ENCODE assay signal across 23 cellular contexts in the genomic region with DNA sequence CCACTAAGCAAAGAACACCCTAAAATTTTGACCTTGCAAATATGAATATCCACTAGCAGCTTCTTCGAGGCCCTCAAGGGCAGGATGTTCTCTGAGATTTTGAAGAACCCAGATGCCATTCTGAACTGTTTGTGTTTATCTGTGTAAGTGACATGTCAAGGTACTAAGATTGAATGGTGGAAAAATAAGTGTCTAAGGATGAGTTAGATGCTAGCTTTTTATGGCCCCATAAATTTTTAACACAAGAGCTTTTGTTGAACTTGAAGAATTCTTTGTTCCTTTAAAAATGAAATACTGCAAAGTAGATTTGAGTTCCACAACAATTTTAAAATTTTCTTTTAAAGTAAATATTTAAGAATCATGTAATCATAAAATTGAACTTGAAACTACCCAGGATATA.
"Had no signal": no experiment of that assay in that cellular context is flagged by ENCODE, and none has a peak within 500 bp of the region (broad histone marks: within the 10 kb centered on the region; RNA-seq: fewer than 3 reads in every experiment).

No MANE protein-coding gene starts in this region.

- DNase-seq: nephron progenitor cell; nucleus accumbens; pancreas; retina; right cardiac atrium; right lobe of liver; sigmoid colon; small intestine; stimulated activated CD4-positive, alpha-beta T cell treated with anti-CD3 and anti-CD28 coated beads, Interleukin-15, amount 100 ng/mL, for 24 hours; stimulated activated CD4-positive, alpha-beta T cell treated with anti-CD3 and anti-CD28 coated beads, Interleukin-2, amount 100 ng/mL, for 24 hours; stimulated activated CD4-positive, alpha-beta T cell treated with anti-CD3 and anti-CD28 coated beads, Interleukin-2, amount 100 ng/mL, for 48 hours; stimulated activated CD4-positive, alpha-beta T cell treated with anti-CD3 and anti-CD28 coated beads, Interleukin-4, amount 100 ng/mL, for 24 hours; stimulated activated naive B cell treated with anti-CD40 and anti-IgM and Interleukin-4, amounts not matched to agents 10 μg/mL and 1 μg/mL and 100 μg/mL, for 72 hours; stimulated activated naive CD4-positive, alpha-beta T cell treated with Interleukin-2 at 50 U/mL for 16 hours; stomach; thyroid gland; trophoblast cell; upper lobe of left lung had no signal

- H3K4me3 ChIP-seq: pancreas, prostate gland, right lobe of liver, sigmoid colon, stomach, thoracic aorta, thyroid gland, tibial nerve, upper lobe of left lung, vagina had no signal

- FAIRE-seq: small intestine, urothelium cell line had no signal
